21 cellular contexts compared by ENCODE assay signal in genomic region chr1:107491582-107491981, GRCh38.
DNase-seq lines count a peak whose midpoint lies in the region; ATAC-seq and TF ChIP-seq lines count a peak whose summit lies in the region.
"Had no signal": no experiment of that assay in that cellular context is flagged by ENCODE, and none has a peak within 500 bp of the region (broad histone marks: within the 10 kb centered on the region; RNA-seq: fewer than 3 reads in every experiment).

No MANE protein-coding gene starts in this region.

- H3K27me3 ChIP-seq in mammary epithelial cell (ENCODE audit: insufficient read depth, low read length) (no peaks in the 10 kb centered on the region), prostate gland (replicated peaks; ENCODE audit: insufficient read depth) (no peaks in the 10 kb centered on the region), MG63 (no peaks in the 10 kb centered on the region; the same call in 1 of the 2 replicates)
- H3K27me3 ChIP-seq: BLaER1 had no signal

- dilution Hi-C loops in mammary epithelial cell (cut with HindIII; ENCODE audit: low sequenced_read_pairs) = no loop called here

- peak; percentile 39 for ATAC-seq in stimulated activated naive CD8-positive, alpha-beta T cell treated with anti-CD3 and anti-CD28 coated beads, Interleukin-15, amount 100 ng/mL, for 72 hours
- ATAC-seq in stimulated activated naive CD8-positive, alpha-beta T cell treated with anti-CD3 and anti-CD28 coated beads, Interleukin-15, Interleukin-2, amounts not matched to agents 100 U/mL and 50 U/mL, for 24 hours = no peak
- peak; percentile 46 for ATAC-seq in HG02884 (IDR thresholded peaks at IDR 0.05; ENCODE audit: unreplicated experiment)
- no peak for ATAC-seq in HG03460 (IDR thresholded peaks at IDR 0.05; ENCODE audit: unreplicated experiment)
- ATAC-seq: HCT116 had no signal

- H3K27ac Mint-ChIP-seq in stimulated activated naive CD8-positive, alpha-beta T cell treated with anti-CD3 and anti-CD28 coated beads, Interleukin-15, amount 100 ng/mL, for 72 hours = no peak overlapping the region
- H3K27ac Mint-ChIP-seq: CD4-positive, CD25-positive, alpha-beta regulatory T cell had no signal

- H2AFZ ChIP-seq in mammary epithelial cell (ENCODE audit: low read depth, low read length) = no peak overlapping the region

- CTCF ChIA-PET in mammary epithelial cell (lab: Charles Lee; ENCODE audit: low non-redundant PET) = no interaction called here

- BruUV-seq in mammary epithelial cell (replicated peaks; lab: Mats Ljungman, UMichigan) = no TSS peak

- no peaks in the 10 kb centered on the region for H3K9me3 ChIP-seq in mammary epithelial cell (replicated peaks; ENCODE audit: insufficient read depth, low read length)
- H3K9me3 ChIP-seq in prostate gland = no peaks in the 10 kb centered on the region
- H3K9me3 ChIP-seq in MG63 = no peaks in the 10 kb centered on the region
- H3K9me3 ChIP-seq: BLaER1 had no signal

- WGBS in mammary epithelial cell (ENCODE audit: low coverage, missing lambda C conversion rate) = 90% methylated on average over 3 of the region's 4 CpGs
- 92% methylated on average over 4 of the region's 4 CpGs for WGBS in prostate gland

- no peaks in the 10 kb centered on the region for H3K27me3 Mint-ChIP-seq in stimulated activated naive CD8-positive, alpha-beta T cell treated with anti-CD3 and anti-CD28 coated beads, Interleukin-15, amount 100 ng/mL, for 72 hours
- H3K27me3 Mint-ChIP-seq: CD4-positive, CD25-positive, alpha-beta regulatory T cell had no signal

- in situ Hi-C loops in mammary epithelial cell (cut with MboI; ENCODE audit: low sequenced_read_pairs in 2 of 2) = no loop called here

- H3K4me1 Mint-ChIP-seq in stimulated activated naive CD8-positive, alpha-beta T cell treated with anti-CD3 and anti-CD28 coated beads, Interleukin-15, amount 100 ng/mL, for 72 hours = no peaks in the 10 kb centered on the region
- H3K4me1 Mint-ChIP-seq: CD4-positive, CD25-positive, alpha-beta regulatory T cell had no signal

- H3K9ac ChIP-seq in mammary epithelial cell (ENCODE audit: insufficient read depth, low read length) = no peak overlapping the region
- H3K9ac ChIP-seq: BLaER1 had no signal

- no peaks in the 10 kb centered on the region for H3K79me2 ChIP-seq in mammary epithelial cell (ENCODE audit: insufficient read depth, low read length)

- TF ChIP-seq POLR2A in prostate gland (IDR thresholded peaks at IDR 0.05) = no peak

- H3K4me3 ChIP-seq in mammary epithelial cell (replicated peaks in 1 of 3; ENCODE audit: insufficient read depth in 1 of 3, low read depth in 2 of 3, low read length in 3 of 3) = no peak overlapping the region
- no peak overlapping the region for H3K4me3 ChIP-seq in prostate gland
- H3K4me3 ChIP-seq in MG63 = no peak overlapping the region
- H3K4me3 ChIP-seq: BLaER1 had no signal

- H3K9me3 Mint-ChIP-seq in stimulated activated naive CD8-positive, alpha-beta T cell treated with anti-CD3 and anti-CD28 coated beads, Interleukin-15, amount 100 ng/mL, for 72 hours = no peaks in the 10 kb centered on the region

- no peak overlapping the region for H3K4me2 ChIP-seq in mammary epithelial cell (ENCODE audit: insufficient read depth, low read depth, low read length)
- H3K4me2 ChIP-seq: BLaER1 had no signal

- TF ChIP-seq CTCF in mammary epithelial cell (conservative IDR thresholded peaks at IDR 0.05 in 1 of 2, IDR thresholded peaks at IDR 0.05 in 1 of 2; ENCODE audit: extremely low read depth in 1 of 2, insufficient read depth in 1 of 2, low read depth in 1 of 2, low read length in 2 of 2) = no peak
- no peak for TF ChIP-seq CTCF in prostate gland (IDR thresholded peaks at IDR 0.05)

- no peaks in the 10 kb centered on the region for H3K36me3 ChIP-seq in mammary epithelial cell (ENCODE audit: insufficient read depth, low read length)
- H3K36me3 ChIP-seq in prostate gland = no peaks in the 10 kb centered on the region
- H3K36me3 ChIP-seq in MG63 = no peaks in the 10 kb centered on the region
- H3K36me3 ChIP-seq: BLaER1 had no signal

- intact Hi-C loops in mammary epithelial cell (cut with micrococcal nuclease) = no loop called here
- intact Hi-C loops in prostate gland (cut with DNase I) = no loop called here

- H3K4me3 Mint-ChIP-seq in stimulated activated naive CD8-positive, alpha-beta T cell treated with anti-CD3 and anti-CD28 coated beads, Interleukin-15, amount 100 ng/mL, for 72 hours = no peak overlapping the region
- H3K4me3 Mint-ChIP-seq: CD4-positive, CD25-positive, alpha-beta regulatory T cell had no signal

- H3K4me1 ChIP-seq in mammary epithelial cell (ENCODE audit: insufficient read depth, low read length) (no peaks in the 10 kb centered on the region), prostate gland (replicated peaks) (no peaks in the 10 kb centered on the region)
- H3K4me1 ChIP-seq: BLaER1 had no signal

- DNase-seq in stimulated activated naive CD8-positive, alpha-beta T cell treated with anti-CD3 and anti-CD28 coated beads, Interleukin-15, amount 100 ng/mL, for 72 hours = no peak
- DNase-seq in stimulated activated naive CD8-positive, alpha-beta T cell treated with anti-CD3 and anti-CD28 coated beads, Interleukin-15, Interleukin-2, amounts not matched to agents 100 U/mL and 50 U/mL, for 24 hours = no peak
- peak; percentile 50 for DNase-seq in foreskin melanocyte
- DNase-seq in mammary epithelial cell = no peak
- no peak for DNase-seq in prostate gland (ENCODE audit: low spot score)
- no peak for DNase-seq in MG63
- DNase-seq: CD4-positive, CD25-positive, alpha-beta regulatory T cell; DMS153; DND-41; KBM-7; MM.1S; NCI-H1694; NCI-H2029 treated with DMSO at 0.1 percent for 48 hours; NCI-H69; RPMI8226; SHP77; T-helper 1 cell had no signal

- no peaks in the 10 kb centered on the region for H4K20me1 ChIP-seq in mammary epithelial cell (ENCODE audit: insufficient read depth, low read length)
- H4K20me1 ChIP-seq: BLaER1 had no signal

- H3K27ac ChIP-seq in mammary epithelial cell (ENCODE audit: insufficient read depth, low read depth, low read length) (no peak overlapping the region), prostate gland (no peak overlapping the region)
- H3K27ac ChIP-seq: BLaER1 had no signal

Comparison
In these comparisons a context has a peak if more than half of its experiments do, and no peak if none do; other contexts are left out.
1. ATAC-seq: peak in stimulated activated naive CD8-positive, alpha-beta T cell treated with anti-CD3 and anti-CD28 coated beads, Interleukin-15, amount 100 ng/mL, for 72 hours (single experiment) and HG02884 (single experiment); none in stimulated activated naive CD8-positive, alpha-beta T cell treated with anti-CD3 and anti-CD28 coated beads, Interleukin-15, Interleukin-2, amounts not matched to agents 100 U/mL and 50 U/mL, for 24 hours (single experiment) and HG03460 (single experiment).